ENCODE assay signal across 19 cellular contexts in the genomic region with DNA sequence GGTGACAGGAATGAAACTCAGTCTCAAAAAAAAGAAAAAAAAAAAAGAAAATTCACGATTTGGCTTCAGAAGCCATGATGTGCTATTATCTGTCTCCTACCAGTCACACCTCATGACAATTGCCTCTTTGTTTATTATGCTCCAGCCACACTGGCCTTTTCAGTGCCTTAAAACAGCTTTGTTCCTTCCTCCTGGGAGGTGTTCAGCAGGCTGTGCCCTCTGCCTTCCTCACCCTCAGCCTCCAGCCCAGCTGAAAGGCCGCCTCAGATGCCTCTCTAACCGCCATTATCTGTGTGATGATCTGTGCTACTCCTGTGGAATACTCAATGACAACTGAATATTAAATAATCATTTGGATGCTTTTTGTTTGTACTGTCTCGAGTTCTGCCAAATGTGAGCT. TPM values are rescaled to one million over a fixed set of nuclear protein-coding genes. Genes with fewer than 3 reads are reported as not detected.
DNase-seq lines count a peak whose midpoint lies in the region; TF ChIP-seq lines count a peak whose summit lies in the region.
"Had no signal": no experiment of that assay in that cellular context is flagged by ENCODE, and none has a peak within 500 bp of the region (broad histone marks: within the 10 kb centered on the region; RNA-seq: fewer than 3 reads in every experiment).

No MANE protein-coding gene starts in this region.

- no peak overlapping the region for H3K27ac ChIP-seq in spleen
- H3K27ac ChIP-seq: PC-9 had no signal

- no peak overlapping the region for H3K4me3 ChIP-seq in spleen
- H3K4me3 ChIP-seq: MG63, PC-9 had no signal

- 92 to 97% (median 96%) methylated on average over 4 of the region's 4 CpGs for WGBS in spleen, 5 donors

- peaks cover 0 to 82% (median 27%) of the 10 kb centered on the region in 6 donors for H3K36me3 ChIP-seq in spleen

- H3K9me3 ChIP-seq in spleen: no peaks in the 10 kb centered on the region
- H3K9me3 ChIP-seq: MG63 had no signal

- TF ChIP-seq POLR2A in spleen (IDR thresholded peaks at IDR 0.05): no peak

- intact Hi-C loops in spleen (cut with DNase I; ENCODE audit: low total_unique reads): loop anchor here (10.0 kb wide), 1 partner anchor 46 kb away; the partner anchor contains the start of genes RAD9B and VPS29

- no peak for TF ChIP-seq CTCF in spleen (IDR thresholded peaks at IDR 0.05 in 8 of 11, conservative IDR thresholded peaks at IDR 0.05 in 3 of 11)

- H3K27me3 ChIP-seq in spleen (replicated peaks in 1 of 7): no peaks in the 10 kb centered on the region
- H3K27me3 ChIP-seq: MG63 had no signal

- peaks cover 0 to 51% (median 31%) of the 10 kb centered on the region in 6 donors for H3K4me1 ChIP-seq in spleen

- DNase-seq in Ammon's horn (ENCODE audit: low spot score) (peak; percentile 54), SK-MEL-5 (ENCODE audit: low read depth, low spot score) (peak; percentile 68), foreskin melanocyte (peak; percentile 9), occipital lobe (lab: John Stamatoyannopoulos, UW) (peak; percentile 5), SKM-1 treated with dmso at 0.1 percent for 144 hours (lab: John Stamatoyannopoulos, UW; ENCODE audit: unreplicated experiment) (no peak), COR-L47 (lab: John Stamatoyannopoulos, UW) (no peak), NCI-H2107 (lab: John Stamatoyannopoulos, UW) (no peak), spleen (no peak)
- DNase-seq: CD8-positive, alpha-beta memory T cell; DMS79 treated with DMSO at 0.1 percent for 48 hours; H7; Karpas-422; MG63; NCI-H1048; NCI-H1436; NCI-H1930; NCI-H345; NCI-H524 treated with DMSO at 0.1 percent for 48 hours; PC-9 had no signal

- in situ Hi-C loops in SK-MEL-5 (cut with HindIII; ENCODE audit: low pct_unique_long_range_greater_than_20kb, low sequenced_read_pairs): no loop called here

RNA-seq across cellular contexts. Expression of gene ARPC3, which starts 8.6 kb away (rescaled TPM):
- total RNA-seq in SK-MEL-5 (2014; rRNA removed; shearing (Covaris generic)): 335 and 355 TPM in 2 replicates
- 475 and 531 TPM in 2 replicates for polyA plus RNA-seq in SK-MEL-5 (2015; cell fraction: cytosol; rRNA removed)
- 83.5 and 136 TPM in 2 replicates for polyA plus RNA-seq in SK-MEL-5 (2015; cell fraction: nucleus; rRNA removed)
- total RNA-seq in occipital lobe: 140 TPM
- 100 to 1,000 TPM; 301 to 568 (median 353) TPM for total RNA-seq in spleen
- 100 to 1,000 TPM; 614 to 762 (median 699) TPM for polyA plus RNA-seq in spleen

RNA-seq across cellular contexts. Expression of gene GPN3, which starts 9.3 kb away (rescaled TPM):
- total RNA-seq in SK-MEL-5 (2014; rRNA removed; shearing (Covaris generic)): 39.9 and 40.2 TPM in 2 replicates
- 27.4 and 27.8 TPM in 2 replicates for polyA plus RNA-seq in SK-MEL-5 (2015; cell fraction: cytosol; rRNA removed)
- polyA plus RNA-seq in SK-MEL-5 (2015; cell fraction: nucleus; rRNA removed): 5.2 and 12.6 TPM in 2 replicates
- 17.5 TPM for total RNA-seq in occipital lobe
- total RNA-seq in spleen: 10 to 100 TPM; 12.5 to 29.9 (median 19.8) TPM
- 10 to 100 TPM; 11.6 to 21.2 (median 18.7) TPM for polyA plus RNA-seq in spleen

RNA-seq across cellular contexts. Expression of gene FAM216A, which starts 9.9 kb away (rescaled TPM):
- 24.4 and 25.3 TPM in 2 replicates for total RNA-seq in SK-MEL-5 (2014; rRNA removed; shearing (Covaris generic))
- polyA plus RNA-seq in SK-MEL-5 (2015; cell fraction: cytosol; rRNA removed): 19.8 and 21.9 TPM in 2 replicates
- 31.4 and 41.5 TPM in 2 replicates for polyA plus RNA-seq in SK-MEL-5 (2015; cell fraction: nucleus; rRNA removed)
- total RNA-seq in occipital lobe (39.5 TPM), spleen (10 to 100 TPM in 2 of 7 donors, 1 to 10 TPM in 5; 6.9 to 19.4 (median 8.1) TPM)
- polyA plus RNA-seq in spleen: 10 to 100 TPM; 10.1 to 17.5 (median 15.9) TPM

RNA-seq across cellular contexts. Expression of gene VPS29, which starts 43.2 kb away (rescaled TPM):
- 62.1 and 76.5 TPM in 2 replicates for total RNA-seq in SK-MEL-5 (2014; rRNA removed; shearing (Covaris generic))
- polyA plus RNA-seq in SK-MEL-5 (2015; cell fraction: cytosol; rRNA removed): 66.2 and 93.4 TPM in 2 replicates
- 235 and 333 TPM in 2 replicates for polyA plus RNA-seq in SK-MEL-5 (2015; cell fraction: nucleus; rRNA removed)
- 108 TPM for total RNA-seq in occipital lobe
- 100 to 1,000 TPM in 4 of 7 donors, 10 to 100 TPM in 3; 77.9 to 131 (median 103) TPM for total RNA-seq in spleen
- polyA plus RNA-seq in spleen: 100 to 1,000 TPM; 152 to 228 (median 193) TPM

RNA-seq across cellular contexts. Expression of gene RAD9B, which starts 43.4 kb away (rescaled TPM):
- total RNA-seq in SK-MEL-5 (2014; rRNA removed; shearing (Covaris generic)): 0.45 and 0.61 TPM in 2 replicates
- 0.53 and 0.80 TPM in 2 replicates for polyA plus RNA-seq in SK-MEL-5 (2015; cell fraction: cytosol; rRNA removed)
- polyA plus RNA-seq in SK-MEL-5 (2015; cell fraction: nucleus; rRNA removed): 0.75 and 1.0 TPM in 2 replicates
- total RNA-seq in occipital lobe (0.94 TPM), spleen (1 to 10 TPM in 6 of 7 donors, under 1 TPM in 1; 0.67 to 2.2 (median 1.4) TPM)
- under 1 TPM; 0.35 to 0.74 (median 0.61) TPM for polyA plus RNA-seq in spleen
- total RNA-seq: H7 had no signal

Comparison
In these comparisons a context has a peak if more than half of its experiments do, and no peak if none do; other contexts are left out.
1. DNase-seq: peak in Ammon's horn (single experiment), SK-MEL-5 (single experiment), foreskin melanocyte (single experiment) and occipital lobe (single experiment); none in SKM-1 treated with dmso at 0.1 percent for 144 hours (single experiment), COR-L47 (single experiment), NCI-H2107 (single experiment) and spleen (single experiment).